1 cellular context compared by ENCODE assay signal in genomic region chr19:17841810-17842662, GRCh38.
TF ChIP-seq lines count a peak whose summit lies in the region.

No MANE protein-coding gene starts in this region.

TF ChIP-seq in K562, 482 proteins besides CTCF, POLR2A, EP300 and RAD21 (continued from another document):
- TF ChIP-seq, protein P1, sequence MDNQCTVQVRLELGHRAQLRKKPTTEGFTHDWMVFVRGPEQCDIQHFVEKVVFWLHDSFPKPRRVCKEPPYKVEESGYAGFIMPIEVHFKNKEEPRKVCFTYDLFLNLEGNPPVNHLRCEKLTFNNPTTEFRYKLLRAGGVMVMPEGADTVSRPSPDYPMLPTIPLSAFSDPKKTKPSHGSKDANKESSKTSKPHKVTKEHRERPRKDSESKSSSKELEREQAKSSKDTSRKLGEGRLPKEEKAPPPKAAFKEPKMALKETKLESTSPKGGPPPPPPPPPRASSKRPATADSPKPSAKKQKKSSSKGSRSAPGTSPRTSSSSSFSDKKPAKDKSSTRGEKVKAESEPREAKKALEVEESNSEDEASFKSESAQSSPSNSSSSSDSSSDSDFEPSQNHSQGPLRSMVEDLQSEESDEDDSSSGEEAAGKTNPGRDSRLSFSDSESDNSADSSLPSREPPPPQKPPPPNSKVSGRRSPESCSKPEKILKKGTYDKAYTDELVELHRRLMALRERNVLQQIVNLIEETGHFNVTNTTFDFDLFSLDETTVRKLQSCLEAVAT (IDR thresholded peaks at IDR 0.05) = no peak; a peak in 1 of 4 replicates
- TF ChIP-seq SIX5 (IDR thresholded peaks at IDR 0.05; ENCODE audit: borderline replicate concordance in 1 of 2, insufficient read depth in 1 of 2, low read depth in 1 of 2, low read length in 2 of 2) (no peak), HDAC8 (tag; IDR thresholded peaks at IDR 0.05) (no peak), KDM1A (IDR thresholded peaks at IDR 0.05) (no peak), ESRRA (IDR thresholded peaks at IDR 0.05; ENCODE audit: borderline replicate concordance, low read depth) (no peak), IRF9 (tag; IDR thresholded peaks at IDR 0.05) (no peak)
